ENCODE assay signal across 12 cellular contexts in the genomic region with DNA sequence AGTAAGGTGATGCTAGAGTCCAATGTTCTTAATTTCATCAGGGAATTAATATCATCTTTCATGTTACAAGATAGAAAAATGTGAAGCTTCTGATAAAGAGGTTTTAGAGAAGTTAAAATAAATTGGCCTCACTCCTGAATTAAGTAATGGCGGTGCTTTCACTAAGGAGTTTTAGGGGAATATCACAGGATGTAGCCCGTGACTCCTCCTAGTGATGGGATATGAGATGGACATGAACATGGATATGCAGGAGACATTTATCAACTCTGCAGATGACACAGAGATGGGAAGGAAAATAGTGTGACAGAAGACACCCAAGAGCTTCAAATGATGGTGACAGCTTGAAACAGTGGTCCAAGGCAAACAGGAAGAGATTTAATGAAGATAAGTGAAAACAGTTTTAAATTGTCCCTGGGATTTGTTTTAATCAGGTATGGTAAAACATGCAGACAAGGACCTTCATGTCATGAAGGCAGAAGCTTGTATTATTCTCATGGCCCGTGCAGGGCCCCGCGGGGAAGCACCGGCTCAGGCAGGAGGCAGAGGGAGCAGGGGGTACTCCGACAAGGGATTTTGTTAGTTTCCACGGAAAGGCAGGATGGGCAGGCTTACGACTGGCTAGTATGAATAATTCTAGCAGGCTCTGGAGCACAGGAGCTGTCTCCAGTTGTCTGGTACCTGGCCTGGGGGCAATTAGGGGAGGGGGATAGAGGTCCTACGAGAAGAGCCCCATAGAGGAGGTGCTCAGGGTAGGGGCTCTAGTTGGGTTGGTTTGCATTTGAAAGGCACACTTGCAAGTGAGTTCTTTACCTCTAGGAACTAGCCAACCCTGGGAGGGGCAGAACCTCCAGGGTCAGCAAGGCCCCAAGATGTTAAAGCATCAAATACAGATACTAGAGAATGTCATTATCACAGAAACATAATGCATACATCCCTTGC. TPM values are rescaled to one million over a fixed set of nuclear protein-coding genes. Genes with fewer than 3 reads are reported as not detected.
DNase-seq lines count a peak whose midpoint lies in the region; ATAC-seq and TF ChIP-seq lines count a peak whose summit lies in the region.
"Had no signal": no experiment of that assay in that cellular context is flagged by ENCODE, and none has a peak within 500 bp of the region (broad histone marks: within the 10 kb centered on the region; RNA-seq: fewer than 3 reads in every experiment).

No MANE protein-coding gene starts in this region.

- no peaks in the 10 kb centered on the region for H3K9me3 ChIP-seq in PC-3 (ENCODE audit: low read length)
- H3K9me3 ChIP-seq in endodermal cell (ENCODE audit: control insufficient read depth, low read length) = peaks cover 29% of the 10 kb centered on the region
- no peaks in the 10 kb centered on the region for H3K9me3 ChIP-seq in ascending aorta
- H3K9me3 ChIP-seq: mucosa of descending colon had no signal

- POLR2A ChIA-PET in PC-3 (lab: Charles Lee; ENCODE audit: unreplicated experiment) = interaction anchor here (0.6 kb wide), 1 partner anchor 380 kb away, joined by 4 read pairs; no protein-coding TSS in a partner anchor
- POLR2A ChIA-PET in naive thymus-derived CD8-positive, alpha-beta T cell (lab: Charles Lee) = no interaction called here

- H3K27ac Mint-ChIP-seq in endodermal cell (no peak overlapping the region), nephron (peak overlapping the region; percentile 48 to 81 (median 80))
- H3K27ac Mint-ChIP-seq in naive thymus-derived CD8-positive, alpha-beta T cell = peak overlapping the region in 1 of 10 donors; percentile 48
- H3K27ac Mint-ChIP-seq: dendritic cell treated with granulocyte-macrophage colony-stimulating factor and Interleukin-4, amounts not matched to agents 40 ng/mL and 50 ng/mL, for 4 days had no signal

- H3K9me2 ChIP-seq in PC-3 (replicated peaks; ENCODE audit: low read length) = no peaks in the 10 kb centered on the region

- H3K36me3 ChIP-seq in PC-3 (ENCODE audit: low read depth, low read length) (no peaks in the 10 kb centered on the region), endodermal cell (ENCODE audit: control insufficient read depth, insufficient read depth, low read length) (no peaks in the 10 kb centered on the region), ascending aorta (no peaks in the 10 kb centered on the region)

- no peaks in the 10 kb centered on the region for H3K36me3 Mint-ChIP-seq in endodermal cell (ENCODE audit: low read depth)
- peaks cover 5% of the 10 kb centered on the region for H3K36me3 Mint-ChIP-seq in nephron (ENCODE audit: low read depth)
- H3K36me3 Mint-ChIP-seq in naive thymus-derived CD8-positive, alpha-beta T cell = no peaks in the 10 kb centered on the region

- no peaks in the 10 kb centered on the region for H4K20me1 ChIP-seq in PC-3 (ENCODE audit: low read length)

- ATAC-seq in PC-3 = 0 out of 2 replicates have a peak, but pooled peaks have one; percentile 31
- ATAC-seq in GM21737 (IDR thresholded peaks at IDR 0.05; ENCODE audit: unreplicated experiment) = no peak
- no peak for ATAC-seq in naive thymus-derived CD8-positive, alpha-beta T cell
- ATAC-seq: mucosa of descending colon had no signal

- intact Hi-C loops in PC-3 (cut with micrococcal nuclease) (loop anchor here (1.0 kb wide), 1 partner anchor 255 kb away; no protein-coding TSS in a partner anchor), ascending aorta (cut with DNase I) (no loop called here)

- H3K4me3 Mint-ChIP-seq in endodermal cell (no peak overlapping the region), nephron (no peak overlapping the region)
- no peak overlapping the region for H3K4me3 Mint-ChIP-seq in naive thymus-derived CD8-positive, alpha-beta T cell
- H3K4me3 Mint-ChIP-seq: dendritic cell treated with granulocyte-macrophage colony-stimulating factor and Interleukin-4, amounts not matched to agents 40 ng/mL and 50 ng/mL, for 4 days had no signal

- CTCF ChIA-PET in PC-3 (lab: Charles Lee) = no interaction called here

- DNase-seq in ELR (ENCODE audit: low read depth) (peak; percentile 47), PC-3 (peak; percentile 17), endodermal cell (no peak), COR-L47 (lab: John Stamatoyannopoulos, UW) (no peak), ascending aorta (ENCODE audit: low spot score in 2 of 2) (no peak)
- DNase-seq in naive thymus-derived CD8-positive, alpha-beta T cell = no peak
- DNase-seq: hypothalamus, mucosa of descending colon, NCI-H1930 had no signal

- H3K27me3 Mint-ChIP-seq in endodermal cell (ENCODE audit: insufficient read depth) (no peaks in the 10 kb centered on the region), nephron (ENCODE audit: low read depth) (no peaks in the 10 kb centered on the region)
- peaks cover 0 to 8% (median 0%) of the 10 kb centered on the region in 5 donors for H3K27me3 Mint-ChIP-seq in naive thymus-derived CD8-positive, alpha-beta T cell
- H3K27me3 Mint-ChIP-seq: dendritic cell treated with granulocyte-macrophage colony-stimulating factor and Interleukin-4, amounts not matched to agents 40 ng/mL and 50 ng/mL, for 4 days had no signal

- peak; percentile 50 for TF ChIP-seq CTCF in PC-3 (conservative IDR thresholded peaks at IDR 0.05; ENCODE audit: low read depth, low read length)
- peak; percentile 63 for TF ChIP-seq CTCF in endodermal cell (conservative IDR thresholded peaks at IDR 0.05)
- TF ChIP-seq CTCF in nephron (IDR thresholded peaks at IDR 0.05; ENCODE audit: unreplicated experiment in 3 of 3) = peak in 2 of 3 experiments; percentile 13 to 24
- TF ChIP-seq CTCF in ascending aorta (IDR thresholded peaks at IDR 0.05) = no peak

- no peaks in the 10 kb centered on the region for H3F3A ChIP-seq in PC-3 (ENCODE audit: low read length, unreplicated experiment)

- H3K27me3 ChIP-seq in PC-3 (ENCODE audit: low read length) (no peaks in the 10 kb centered on the region), endodermal cell (ENCODE audit: control insufficient read depth, insufficient read depth, low read length, poor library complexity, severe bottlenecking) (no peaks in the 10 kb centered on the region), ascending aorta (no peaks in the 10 kb centered on the region)

- H3K4me1 ChIP-seq in PC-3 (ENCODE audit: insufficient read depth, low read length) (no peaks in the 10 kb centered on the region), endodermal cell (ENCODE audit: control insufficient read depth, insufficient read depth, low read length) (no peaks in the 10 kb centered on the region), ascending aorta (no peaks in the 10 kb centered on the region)

- H2AFZ ChIP-seq in PC-3 (ENCODE audit: low read length) = no peak overlapping the region

- H3K4me1 Mint-ChIP-seq in endodermal cell (peaks cover 3% of the 10 kb centered on the region), nephron (peaks cover 34% of the 10 kb centered on the region)
- peaks cover 0 to 2% (median 0%) of the 10 kb centered on the region in 4 donors for H3K4me1 Mint-ChIP-seq in naive thymus-derived CD8-positive, alpha-beta T cell

- H3K4me2 ChIP-seq in PC-3 (ENCODE audit: low read length) = no peak overlapping the region

- 67 to 81% methylated on average over 4 to 10 of the region's 10 CpGs for WGBS in endodermal cell (ENCODE audit: insufficient coverage in 1 of 2, insufficient read length in 1 of 2), 2 experiments

- H3K27ac ChIP-seq in PC-3 (ENCODE audit: low read length) = no peak overlapping the region
- H3K27ac ChIP-seq in endodermal cell (ENCODE audit: low read depth, low read length) = no peak overlapping the region
- no peak overlapping the region for H3K27ac ChIP-seq in ascending aorta

- H3K4me3 ChIP-seq in PC-3 (ENCODE audit: low read length) (no peak overlapping the region), endodermal cell (ENCODE audit: low read length) (no peak overlapping the region), ascending aorta (no peak overlapping the region)
- H3K4me3 ChIP-seq: mucosa of descending colon had no signal

- peaks cover 28% of the 10 kb centered on the region for H3K9me3 Mint-ChIP-seq in endodermal cell
- H3K9me3 Mint-ChIP-seq in nephron = peaks cover 9% of the 10 kb centered on the region
- H3K9me3 Mint-ChIP-seq in naive thymus-derived CD8-positive, alpha-beta T cell = peaks cover 0 to 14% (median 0%) of the 10 kb centered on the region in 9 donors
- H3K9me3 Mint-ChIP-seq: dendritic cell treated with granulocyte-macrophage colony-stimulating factor and Interleukin-4, amounts not matched to agents 40 ng/mL and 50 ng/mL, for 4 days had no signal

- H3K79me2 ChIP-seq in PC-3 (ENCODE audit: low read length) = no peaks in the 10 kb centered on the region

- no TSS peak for BruUV-seq in PC-3 (replicated peaks; lab: Mats Ljungman, UMichigan)

- no peak overlapping the region for H3K9ac ChIP-seq in PC-3 (ENCODE audit: low read length)
- H3K9ac ChIP-seq in endodermal cell (ENCODE audit: extremely low read depth, low read length, poor library complexity, severe bottlenecking) = no peak overlapping the region

RNA-seq across cellular contexts. Expression of gene FARP1, which starts 38.7 kb away (rescaled TPM):
- 18.2 and 20.9 TPM in 2 replicates for total RNA-seq in PC-3 (2014; rRNA removed)
- 100 to 1,000 TPM; 237 to 319 TPM for total RNA-seq in endodermal cell
- polyA plus RNA-seq in endodermal cell (2013, experiment 1 of 2) = 114 TPM
- 116 TPM for polyA plus RNA-seq in endodermal cell (2013, experiment 2 of 2)
- under 1 TPM; 0.25 to 0.55 TPM for total RNA-seq in naive thymus-derived CD8-positive, alpha-beta T cell
- polyA plus RNA-seq in naive thymus-derived CD8-positive, alpha-beta T cell = under 1 TPM; 0.03 to 0.22 (median 0.03) TPM
- total RNA-seq in ascending aorta = 80.8 TPM

Comparison
In these comparisons a context has a peak if more than half of its experiments do, and no peak if none do; other contexts are left out.
1. DNase-seq: peak in ELR (single experiment) and PC-3 (single experiment); none in endodermal cell (single experiment), COR-L47 (single experiment), naive thymus-derived CD8-positive, alpha-beta T cell (0 of 10) and ascending aorta (0 of 2).
2. CTCF ChIP-seq: peak in PC-3 (single experiment), endodermal cell (single experiment) and nephron (2 of 3); none in ascending aorta (0 of 3).
3. RNA of gene FARP1, which starts 38.7 kb away (total RNA-seq): 237 to 319 TPM in endodermal cell, 80.8 TPM in ascending aorta (single experiment) and 18.2 to 20.9 TPM in PC-3; 0.25 to 0.55 TPM in naive thymus-derived CD8-positive, alpha-beta T cell; every median in the first group is over 10 times any median in the second.